Comparison of ENCODE assay signal across 8 cellular contexts in genomic region chr10:22666287-22667092, GRCh38. TPM values are rescaled to one million over a fixed set of nuclear protein-coding genes. Genes with fewer than 3 reads are reported as not detected.
DNase-seq lines count a peak whose midpoint lies in the region; ATAC-seq, FAIRE-seq and TF ChIP-seq lines count a peak whose summit lies in the region.

No MANE protein-coding gene starts in this region.

- no peak for FAIRE-seq in bronchial epithelial cell (lab: Jason Lieb, UNC)

- H3K27me3 ChIP-seq in H9 (ENCODE audit: insufficient read depth, low read length) (no peaks in the 10 kb centered on the region), bronchial epithelial cell (ENCODE audit: control insufficient read depth, insufficient read depth, low read length) (no peaks in the 10 kb centered on the region)

- ATAC-seq in GM18519 (IDR thresholded peaks at IDR 0.05; ENCODE audit: low FRiP score, unreplicated experiment) = peak; percentile 52
- ATAC-seq in stimulated activated naive CD8-positive, alpha-beta T cell treated with anti-CD3 and anti-CD28 coated beads, Interleukin-15, amount 100 ng/mL, for 72 hours = peak; percentile 92

- H3K79me2 ChIP-seq in H9 (ENCODE audit: insufficient read depth, low read length) = peaks cover 6% of the 10 kb centered on the region; the same call in 1 of the 2 replicates

- peaks cover 7% of the 10 kb centered on the region for H3K79me1 ChIP-seq in H9 (ENCODE audit: insufficient read depth, low read depth, low read length, poor library complexity, severe bottlenecking)

- no peaks in the 10 kb centered on the region for H3K9me3 ChIP-seq in H9 (ENCODE audit: control insufficient read depth, low read depth, low read length)

- no peak overlapping the region for H3K4ac ChIP-seq in H9 (ENCODE audit: low read depth, low read length)

- H3K4me1 ChIP-seq in H9 (ENCODE audit: insufficient read depth, low read length) = peaks cover 2% of the 10 kb centered on the region; the same call in 1 of the 2 replicates

- peak overlapping the region in 2 of 3 experiments; percentile 30 to 76; a peak in 4 of 7 replicates for H3K27ac Mint-ChIP-seq in H9
- H3K27ac Mint-ChIP-seq in stimulated activated naive CD8-positive, alpha-beta T cell treated with anti-CD3 and anti-CD28 coated beads, Interleukin-15, amount 100 ng/mL, for 72 hours = peak overlapping the region; percentile 84

- no peak overlapping the region for H3K27ac ChIP-seq in H9 (ENCODE audit: insufficient read length, low read depth, low read length)

- H3K18ac ChIP-seq in H9 (ENCODE audit: insufficient read length, low read depth, low read length) = no peak overlapping the region

- no peak for DNase-seq in H9
- DNase-seq in NCI-H146 treated with DMSO at 0.1 percent for 48 hours (lab: John Stamatoyannopoulos, UW; ENCODE audit: unreplicated experiment) = peak; percentile 35
- DNase-seq in bronchial epithelial cell (ENCODE audit: low read depth) = peak; percentile 17
- peak; percentile 44 to 49 for DNase-seq in stimulated activated naive CD8-positive, alpha-beta T cell treated with anti-CD3 and anti-CD28 coated beads, Interleukin-15, amount 100 ng/mL, for 72 hours
- no peak for DNase-seq in NOMO-1 (lab: John Stamatoyannopoulos, UW; ENCODE audit: unreplicated experiment in 2 of 2)
- no peak for DNase-seq in ecto neural progenitor cell (ENCODE audit: low spot score)
- no peak for DNase-seq in NCI-H1092 (lab: John Stamatoyannopoulos, UW)

- no peak overlapping the region for H4K5ac ChIP-seq in H9 (ENCODE audit: insufficient read length, low read depth, low read length)

- H4K91ac ChIP-seq in H9 (ENCODE audit: insufficient read length, low read depth, low read length) = no peak overlapping the region

- no peaks in the 10 kb centered on the region for H3K27me3 Mint-ChIP-seq in H9 (ENCODE audit: low read depth)
- H3K27me3 Mint-ChIP-seq in stimulated activated naive CD8-positive, alpha-beta T cell treated with anti-CD3 and anti-CD28 coated beads, Interleukin-15, amount 100 ng/mL, for 72 hours = no peaks in the 10 kb centered on the region

- no peak overlapping the region for H3K14ac ChIP-seq in H9 (ENCODE audit: insufficient read depth, low read length)

- no peak overlapping the region for H2AFZ ChIP-seq in H9 (ENCODE audit: low read length)

- no peak overlapping the region for H4K8ac ChIP-seq in H9 (replicated peaks; ENCODE audit: insufficient read length, low read depth, low read length)

- no peak overlapping the region for H3T11ph ChIP-seq in H9 (ENCODE audit: low read length)

- H2BK5ac ChIP-seq in H9 (ENCODE audit: insufficient read length, low read length) = no peak overlapping the region

- no peaks in the 10 kb centered on the region for H4K20me1 ChIP-seq in H9 (ENCODE audit: control insufficient read depth, insufficient read depth, insufficient read length)

- peak overlapping the region; percentile 26 for H2BK20ac ChIP-seq in H9 (ENCODE audit: low read depth, low read length, poor library complexity, severe bottlenecking)

- H3K56ac ChIP-seq in H9 (ENCODE audit: insufficient read length, low read depth, low read length) = no peak overlapping the region

- H2BK12ac ChIP-seq in H9 (ENCODE audit: insufficient read length, low read depth, low read length) = no peak overlapping the region

- H3K4me3 ChIP-seq in bronchial epithelial cell (ENCODE audit: low read depth, low read length) = no peak overlapping the region

- peaks cover 31 to 35% of the 10 kb centered on the region in 2 experiments for H3K4me1 Mint-ChIP-seq in H9
- H3K4me1 Mint-ChIP-seq in stimulated activated naive CD8-positive, alpha-beta T cell treated with anti-CD3 and anti-CD28 coated beads, Interleukin-15, amount 100 ng/mL, for 72 hours = peaks cover 85% of the 10 kb centered on the region

- no peak overlapping the region for H2BK15ac ChIP-seq in H9 (ENCODE audit: low read depth, low read length)

- no peaks in the 10 kb centered on the region for H3K36me3 ChIP-seq in bronchial epithelial cell (ENCODE audit: control insufficient read depth, insufficient read depth, low read length)

- no peak overlapping the region for H3K9ac ChIP-seq in H9 (ENCODE audit: extremely low read depth, insufficient read length, low read length)

- no peaks in the 10 kb centered on the region for H3K36me3 Mint-ChIP-seq in H9 (ENCODE audit: insufficient read depth in 1 of 3, low read depth in 3 of 3)

- WGBS in H9 (ENCODE audit: extremely low coverage, insufficient read length, low lambda C conversion rate) = no CpG with 5 or more reads among the region's 9 CpGs

- H3K4me2 ChIP-seq in H9 (ENCODE audit: insufficient read depth, insufficient read length, low read length) = no peak overlapping the region

- no peaks in the 10 kb centered on the region for H3K23me2 ChIP-seq in H9 (ENCODE audit: insufficient read length, low read depth, low read length, poor library complexity, severe bottlenecking)

- no peak overlapping the region for H2AK5ac ChIP-seq in H9 (ENCODE audit: insufficient read length, low read length)

- no peak for TF ChIP-seq CTCF in H9 (conservative IDR thresholded peaks at IDR 0.05)
- TF ChIP-seq CTCF in bronchial epithelial cell (IDR thresholded peaks at IDR 0.05; ENCODE audit: insufficient read depth, low read length, severe bottlenecking) = no peak

- no peak overlapping the region for H3K4me3 Mint-ChIP-seq in H9
- peak overlapping the region; percentile 78 to 94 for H3K4me3 Mint-ChIP-seq in stimulated activated naive CD8-positive, alpha-beta T cell treated with anti-CD3 and anti-CD28 coated beads, Interleukin-15, amount 100 ng/mL, for 72 hours

- H3K9me3 Mint-ChIP-seq in H9 = no peaks in the 10 kb centered on the region
- no peaks in the 10 kb centered on the region for H3K9me3 Mint-ChIP-seq in stimulated activated naive CD8-positive, alpha-beta T cell treated with anti-CD3 and anti-CD28 coated beads, Interleukin-15, amount 100 ng/mL, for 72 hours

- H2BK120ac ChIP-seq in H9 (ENCODE audit: low read depth, low read length, poor library complexity, severe bottlenecking) = no peak overlapping the region

- no peak overlapping the region for H3K23ac ChIP-seq in H9 (ENCODE audit: insufficient read length, low read depth, low read length)

RNA-seq across cellular contexts. Expression of gene PIP4K2A, which starts 47.9 kb away (rescaled TPM):
- total RNA-seq in H9 (2021) = 33.3 and 33.6 TPM in 2 replicates
- 17.9 and 24.5 TPM in 2 replicates for total RNA-seq in bronchial epithelial cell

Comparison
In these comparisons a context has a peak if more than half of its experiments do, and no peak if none do; other contexts are left out.
1. DNase-seq: peak in NCI-H146 treated with DMSO at 0.1 percent for 48 hours (single experiment), bronchial epithelial cell (single experiment) and stimulated activated naive CD8-positive, alpha-beta T cell treated with anti-CD3 and anti-CD28 coated beads, Interleukin-15, amount 100 ng/mL, for 72 hours (2 of 2); none in H9 (single experiment), NOMO-1 (0 of 2), ecto neural progenitor cell (single experiment) and NCI-H1092 (single experiment).
2. H3K4me3 Mint-ChIP-seq: peak in stimulated activated naive CD8-positive, alpha-beta T cell treated with anti-CD3 and anti-CD28 coated beads, Interleukin-15, amount 100 ng/mL, for 72 hours (2 of 2); none in H9 (0 of 2).